In genomic region chr10:45375101-45375500, GRCh38 we compare ENCODE assay signal across 12 cellular contexts. TPM values are rescaled to one million over a fixed set of nuclear protein-coding genes. Genes with fewer than 3 reads are reported as not detected.
DNase-seq lines count a peak whose midpoint lies in the region; ATAC-seq, FAIRE-seq and TF ChIP-seq lines count a peak whose summit lies in the region.
"Had no signal": no experiment of that assay in that cellular context is flagged by ENCODE, and none has a peak within 500 bp of the region (broad histone marks: within the 10 kb centered on the region; RNA-seq: fewer than 3 reads in every experiment).

No MANE protein-coding gene starts in this region.

- no peaks in the 10 kb centered on the region for H4K20me1 ChIP-seq in GM12878 (ENCODE audit: control insufficient read depth, insufficient read depth)

- no peaks in the 10 kb centered on the region for H3K36me3 Mint-ChIP-seq in CD8-positive, alpha-beta T cell
- peaks cover 0 to 6% (median 0%) of the 10 kb centered on the region in 5 donors for H3K36me3 Mint-ChIP-seq in naive thymus-derived CD4-positive, alpha-beta T cell

- H3K4me1 Mint-ChIP-seq in CD8-positive, alpha-beta T cell (ENCODE audit: low read depth), result peaks cover 14% of the 10 kb centered on the region
- H3K4me1 Mint-ChIP-seq in naive thymus-derived CD4-positive, alpha-beta T cell, result peaks cover 8 to 29% (median 21%) of the 10 kb centered on the region in 7 donors

- CTCF ChIA-PET in CD8-positive, alpha-beta T cell (lab: Charles Lee), result interaction anchor here (0.7 kb wide), 1 partner anchor 9 kb away, joined by 3 read pairs; no protein-coding TSS in a partner anchor
- CTCF ChIA-PET in GM12878 (lab: Yijun Ruan, JAX), result no interaction called here
- CTCF ChIA-PET in naive thymus-derived CD4-positive, alpha-beta T cell (lab: Charles Lee), result no interaction called here

- TF ChIP-seq CTCF in CD8-positive, alpha-beta T cell (IDR thresholded peaks at IDR 0.05), result no peak
- no peak for TF ChIP-seq CTCF in GM13976 (IDR thresholded peaks at IDR 0.05; ENCODE audit: borderline replicate concordance, control extremely low read depth, extremely low read depth, insufficient read depth, missing control alignments)
- TF ChIP-seq CTCF in GM12878 (IDR thresholded peaks at IDR 0.05 in 2 of 3, conservative IDR thresholded peaks at IDR 0.05 in 1 of 3; ENCODE audit: control insufficient read depth in 2 of 3, extremely low read depth in 1 of 3, insufficient read depth in 1 of 3, low read depth in 3 of 3, low read length in 3 of 3), result no peak
- no peak for TF ChIP-seq CTCF in body of pancreas (IDR thresholded peaks at IDR 0.05)

- no peak overlapping the region for H3K4me3 ChIP-seq in CD8-positive, alpha-beta T cell (ENCODE audit: low read depth, low read length)
- H3K4me3 ChIP-seq in GM12878, result peak overlapping the region; percentile 81
- H3K4me3 ChIP-seq in naive thymus-derived CD4-positive, alpha-beta T cell (ENCODE audit: low read length), result no peak overlapping the region
- no peak overlapping the region for H3K4me3 ChIP-seq in body of pancreas

- no peak overlapping the region for H3K27ac ChIP-seq in CD8-positive, alpha-beta T cell (ENCODE audit: low read depth, low read length)
- peak overlapping the region; percentile 68 for H3K27ac ChIP-seq in GM12878 (ENCODE audit: control insufficient read depth, insufficient read depth)
- H3K27ac ChIP-seq in naive thymus-derived CD4-positive, alpha-beta T cell (ENCODE audit: low read depth, low read length), result no peak overlapping the region
- peak overlapping the region in 1 of 4 donors; percentile 12 for H3K27ac ChIP-seq in body of pancreas

- no peak overlapping the region for H2AFZ ChIP-seq in GM12878 (ENCODE audit: control insufficient read depth, low read depth, low read length)

- ATAC-seq in CD8-positive, alpha-beta T cell, result no peak
- ATAC-seq in GM12878, result no peak
- ATAC-seq in naive thymus-derived CD4-positive, alpha-beta T cell, result no peak
- ATAC-seq in body of pancreas, result no peak
- ATAC-seq in HG02678 (IDR thresholded peaks at IDR 0.05; ENCODE audit: unreplicated experiment), result no peak

- peaks cover 41% of the 10 kb centered on the region for H3K27me3 Mint-ChIP-seq in CD8-positive, alpha-beta T cell (ENCODE audit: low read depth)
- H3K27me3 Mint-ChIP-seq in naive thymus-derived CD4-positive, alpha-beta T cell, result peaks cover 32 to 67% (median 32%) of the 10 kb centered on the region in 5 donors

- H3K27me3 ChIP-seq in CD8-positive, alpha-beta T cell (ENCODE audit: insufficient read depth, low read length), result no peaks in the 10 kb centered on the region
- H3K27me3 ChIP-seq in GM12878 (replicated peaks in 1 of 2; ENCODE audit: control insufficient read depth in 2 of 2, insufficient read depth in 2 of 2, low read length in 1 of 2), result no peaks in the 10 kb centered on the region
- H3K27me3 ChIP-seq in naive thymus-derived CD4-positive, alpha-beta T cell (ENCODE audit: control insufficient read depth in 2 of 2, insufficient read depth in 2 of 2, low read length in 2 of 2), result peaks cover 0 to 10% of the 10 kb centered on the region in 2 donors
- no peaks in the 10 kb centered on the region for H3K27me3 ChIP-seq in body of pancreas

- in situ Hi-C loops in GM13976 (cut with MboI; ENCODE audit: low sequenced_read_pairs, unreplicated experiment) (no loop called here), GM12878 (cut with MboI) (no loop called here)

- H3K4me1 ChIP-seq in CD8-positive, alpha-beta T cell (ENCODE audit: insufficient read depth, low read length), result peaks cover 18% of the 10 kb centered on the region
- H3K4me1 ChIP-seq in GM12878 (ENCODE audit: control insufficient read depth, insufficient read depth, low read length) (peaks cover 43% of the 10 kb centered on the region), body of pancreas (peaks cover 28% of the 10 kb centered on the region)
- H3K4me1 ChIP-seq in naive thymus-derived CD4-positive, alpha-beta T cell (ENCODE audit: control insufficient read depth in 2 of 2, insufficient read depth in 2 of 2, low read length in 2 of 2), result peaks cover 0 to 6% of the 10 kb centered on the region in 2 donors

- SMC1A ChIA-PET in GM12878 (lab: Charles Lee; ENCODE audit: uncharacterized antibody, unreplicated experiment), result interaction anchor here (1.3 kb wide), 1 partner anchor 86 kb away, joined by 6 read pairs; no protein-coding TSS in a partner anchor

- TF ChIP-seq POLR2A in GM12878 (IDR thresholded peaks at IDR 0.05; ENCODE audit: low read depth, low read length), result no peak
- TF ChIP-seq POLR2A in body of pancreas (IDR thresholded peaks at IDR 0.05), result no peak

- no peak for FAIRE-seq in GM12878 (lab: Jason Lieb, UNC)

- peak overlapping the region; percentile 42 for H3K4me3 Mint-ChIP-seq in CD8-positive, alpha-beta T cell
- peak overlapping the region; percentile 42 to 92 (median 60) for H3K4me3 Mint-ChIP-seq in naive thymus-derived CD4-positive, alpha-beta T cell

- RAD21 ChIA-PET in GM12878 (lab: Charles Lee; ENCODE audit: unreplicated experiment), result interaction anchor here (1.6 kb wide), 1 partner anchor 86 kb away, joined by 7 read pairs; no protein-coding TSS in a partner anchor

- 93% methylated on average over 8 of the region's 8 CpGs for WGBS in GM12878 (ENCODE audit: insufficient coverage, insufficient replicate concordance, low lambda C conversion rate, missing lambda C conversion rate)
- WGBS in body of pancreas, 2 donors, result 87 to 94% methylated on average over 5 to 8 of the region's 8 CpGs

- H3K36me3 ChIP-seq in CD8-positive, alpha-beta T cell (ENCODE audit: insufficient read depth, low read length), result no peaks in the 10 kb centered on the region
- H3K36me3 ChIP-seq in GM12878 (ENCODE audit: control insufficient read depth in 2 of 2, insufficient read depth in 2 of 2, low read length in 1 of 2), result no peaks in the 10 kb centered on the region
- no peaks in the 10 kb centered on the region for H3K36me3 ChIP-seq in naive thymus-derived CD4-positive, alpha-beta T cell (ENCODE audit: control insufficient read depth in 2 of 3, insufficient read depth in 3 of 3, low read length in 3 of 3)
- no peaks in the 10 kb centered on the region for H3K36me3 ChIP-seq in body of pancreas (replicated peaks in 1 of 2; ENCODE audit: insufficient read depth in 1 of 2, low read depth in 2 of 2)

- TF ChIP-seq EP300 in GM12878 (IDR thresholded peaks at IDR 0.05; ENCODE audit: borderline replicate concordance in 1 of 2, control insufficient read depth in 1 of 2, low read depth in 2 of 2, low read length in 2 of 2), result no peak

- H3K9me3 ChIP-seq in CD8-positive, alpha-beta T cell (ENCODE audit: low read length), result no peaks in the 10 kb centered on the region
- H3K9me3 ChIP-seq in GM12878 (replicated peaks; ENCODE audit: control insufficient read depth, insufficient read depth, low read length), result no peaks in the 10 kb centered on the region
- H3K9me3 ChIP-seq in naive thymus-derived CD4-positive, alpha-beta T cell (ENCODE audit: control insufficient read depth in 2 of 3, low read length in 3 of 3), result no peaks in the 10 kb centered on the region
- H3K9me3 ChIP-seq in body of pancreas, result no peaks in the 10 kb centered on the region

- no TSS peak for BruUV-seq in GM12878 (replicated peaks; lab: Mats Ljungman, UMichigan)

- no peaks in the 10 kb centered on the region for H3K9me3 Mint-ChIP-seq in CD8-positive, alpha-beta T cell
- no peaks in the 10 kb centered on the region for H3K9me3 Mint-ChIP-seq in naive thymus-derived CD4-positive, alpha-beta T cell

- H3K4me2 ChIP-seq in GM12878 (ENCODE audit: control insufficient read depth, insufficient read depth), result peak overlapping the region; percentile 78

- H3K27ac Mint-ChIP-seq in CD8-positive, alpha-beta T cell, result no peak overlapping the region
- H3K27ac Mint-ChIP-seq in naive thymus-derived CD4-positive, alpha-beta T cell, result no peak overlapping the region

- POLR2A ChIA-PET in CD8-positive, alpha-beta T cell (lab: Charles Lee), result no interaction called here
- POLR2A ChIA-PET in GM12878 (lab: Charles Lee), result no interaction called here
- POLR2A ChIA-PET in naive thymus-derived CD4-positive, alpha-beta T cell (lab: Charles Lee), result no interaction called here

- no peak for TF ChIP-seq RAD21 in GM12878 (IDR thresholded peaks at IDR 0.05; ENCODE audit: insufficient read depth, low read depth, low read length)

- H3K79me2 ChIP-seq in GM12878 (ENCODE audit: control insufficient read depth, insufficient read depth, low read length), result peaks cover 47% of the 10 kb centered on the region

- DNase-seq in CD8-positive, alpha-beta T cell, result no peak
- DNase-seq in GM13976 (ENCODE audit: low spot score) (peak; percentile 26), GM12878 (ENCODE audit: low read depth, low spot score) (no peak), body of pancreas (no peak), islet precursor cell (no peak), NCI-H2107 (lab: John Stamatoyannopoulos, UW) (no peak)
- no peak for DNase-seq in naive thymus-derived CD4-positive, alpha-beta T cell
- DNase-seq: caudate nucleus, NCI-H2171 treated with DMSO at 0.1 percent for 48 hours had no signal

- peak overlapping the region; percentile 65 for H3K9ac ChIP-seq in GM12878 (ENCODE audit: control insufficient read depth, insufficient read depth, low read length)

- intact Hi-C loops in CD8-positive, alpha-beta T cell (cut with DNase I, micrococcal nuclease), result loop anchor here in 1 of 2 experiments (10.0 kb wide), 1 partner anchor 60 kb away; no protein-coding TSS in a partner anchor
- intact Hi-C loops in GM12878 (cut with micrococcal nuclease; ENCODE audit: unreplicated experiment) (loop anchor here (1.0 to 10.0 kb wide), 3 partner anchors 45 to 410 kb away; no protein-coding TSS in a partner anchor), body of pancreas (cut with DNase I) (no loop called here)
- intact Hi-C loops in naive thymus-derived CD4-positive, alpha-beta T cell (cut with micrococcal nuclease), result loop anchor here (2.0 to 10.0 kb wide), 3 partner anchors 46 to 320 kb away; partner anchors contain the start of gene ZFAND4 (in 1 of the 2)

RNA-seq across cellular contexts. Expression of gene ALOX5, which starts 1.1 kb away (rescaled TPM):
- total RNA-seq in CD8-positive, alpha-beta T cell, result 1 to 10 TPM; 3.9 to 5.4 TPM
- total RNA-seq in GM12878 (2013; cell fraction: nucleolus; rRNA removed), result 41.8 and 52.8 TPM in 2 replicates
- 67.1 and 72.5 TPM in 2 replicates for total RNA-seq in GM12878 (2014; rRNA removed)
- total RNA-seq in GM12878 (2014; rRNA removed; fragmentation: Illumina TruSeq; extraction: Trizol), result 29.0 and 29.8 TPM in 2 replicates
- 62.4 and 69.0 TPM in 2 replicates for total RNA-seq in GM12878 (2021)
- polyA plus RNA-seq in GM12878 (2011; ENCODE audit: low read depth), result 20.4 TPM
- polyA plus RNA-seq in GM12878 (2011; rRNA removed), result 0.33 and 0.43 TPM in 2 replicates
- 0.55 and 0.76 TPM in 2 replicates for polyA plus RNA-seq in GM12878 (2011; cell fraction: cytosol; rRNA removed)
- 2.6 and 4.4 TPM in 2 replicates for polyA plus RNA-seq in GM12878 (2011; cell fraction: nucleus; rRNA removed)
- 48.8 and 49.2 TPM in 2 replicates for polyA plus RNA-seq in GM12878 (2012)
- polyA plus RNA-seq in GM12878 (2014; fragmentation: Illumina TruSeq; extraction: Trizol), result 27.6 and 49.5 TPM in 2 replicates
- 1 to 10 TPM; 3.3 to 6.5 TPM for polyA plus RNA-seq in GM12878 (2014; fragmentation: Nextera tagmentation; extraction: Ambion mirVana)
- 102 and 104 TPM in 2 replicates for polyA plus RNA-seq in GM12878 (2014; rRNA removed)
- polyA plus RNA-seq in GM12878 (2016; fragmentation: Nextera tagmentation; extraction: Ambion mirVana), result 10 to 100 TPM; 31.1 to 37.4 TPM
- polyA minus RNA-seq in GM12878 (2011; rRNA and poly(A)+ RNA removed), result 0.15 and 1.2 TPM in 2 replicates
- not detected in 2 replicates for polyA minus RNA-seq in GM12878 (2011; cell fraction: cytosol; rRNA and poly(A)+ RNA removed)
- 0.24 and 1.4 TPM in 2 replicates for polyA minus RNA-seq in GM12878 (2011; cell fraction: nucleus; rRNA and poly(A)+ RNA removed)
- 100 to 1,000 TPM in 1 of 5 experiments, 10 to 100 TPM in 2, 1 to 10 TPM in 2; 1.2 to 143 (median 14.8) TPM for total RNA-seq in naive thymus-derived CD4-positive, alpha-beta T cell
- polyA plus RNA-seq in naive thymus-derived CD4-positive, alpha-beta T cell, result 1 to 10 TPM; 1.0 to 4.1 TPM
- 10 to 100 TPM; 42.5 to 63.0 TPM for total RNA-seq in body of pancreas
- total RNA-seq: fibroblast of villous mesenchyme, SK-MEL-5 had no signal

RNA-seq across cellular contexts. Expression of gene OR13A1, which starts 59.7 kb away (rescaled TPM):
- total RNA-seq in CD8-positive, alpha-beta T cell, result not detected
- not detected in 2 replicates for total RNA-seq in GM12878 (2013; cell fraction: nucleolus; rRNA removed)
- 0.56 and 0.76 TPM in 2 replicates for total RNA-seq in GM12878 (2014; rRNA removed)
- total RNA-seq in GM12878 (2014; rRNA removed; fragmentation: Illumina TruSeq; extraction: Trizol), result 0.27 and 0.51 TPM in 2 replicates
- total RNA-seq in GM12878 (2021), result 0.23 and 0.29 TPM in 2 replicates
- 0.21 TPM for polyA plus RNA-seq in GM12878 (2011; ENCODE audit: low read depth)
- not detected in 2 replicates for polyA plus RNA-seq in GM12878 (2011; rRNA removed)
- not detected in 2 replicates for polyA plus RNA-seq in GM12878 (2011; cell fraction: cytosol; rRNA removed)
- 0.04 and 0.09 TPM in 2 replicates for polyA plus RNA-seq in GM12878 (2011; cell fraction: nucleus; rRNA removed)
- polyA plus RNA-seq in GM12878 (2012), result 0.24 and 0.26 TPM in 2 replicates
- 0.31 and 0.89 TPM in 2 replicates for polyA plus RNA-seq in GM12878 (2014; fragmentation: Illumina TruSeq; extraction: Trizol)
- polyA plus RNA-seq in GM12878 (2014; fragmentation: Nextera tagmentation; extraction: Ambion mirVana), result under 1 TPM; 0.26 to 0.40 TPM
- polyA plus RNA-seq in GM12878 (2014; rRNA removed), result 0.41 and 0.44 TPM in 2 replicates
- polyA plus RNA-seq in GM12878 (2016; fragmentation: Nextera tagmentation; extraction: Ambion mirVana), result under 1 TPM; 0.14 to 0.21 TPM
- not detected in 2 replicates for polyA minus RNA-seq in GM12878 (2011; rRNA and poly(A)+ RNA removed)
- polyA minus RNA-seq in GM12878 (2011; cell fraction: cytosol; rRNA and poly(A)+ RNA removed), result not detected in 2 replicates
- not detected in 2 replicates for polyA minus RNA-seq in GM12878 (2011; cell fraction: nucleus; rRNA and poly(A)+ RNA removed)
- under 1 TPM in 1 of 5 experiments, not detected in 4; 0.24 TPM for total RNA-seq in naive thymus-derived CD4-positive, alpha-beta T cell
- under 1 TPM in 1 of 2 donors, not detected in 1; 0.32 TPM for polyA plus RNA-seq in naive thymus-derived CD4-positive, alpha-beta T cell
- not detected for total RNA-seq in body of pancreas
- total RNA-seq: fibroblast of villous mesenchyme, SK-MEL-5 had no signal
